In the genomic region with DNA sequence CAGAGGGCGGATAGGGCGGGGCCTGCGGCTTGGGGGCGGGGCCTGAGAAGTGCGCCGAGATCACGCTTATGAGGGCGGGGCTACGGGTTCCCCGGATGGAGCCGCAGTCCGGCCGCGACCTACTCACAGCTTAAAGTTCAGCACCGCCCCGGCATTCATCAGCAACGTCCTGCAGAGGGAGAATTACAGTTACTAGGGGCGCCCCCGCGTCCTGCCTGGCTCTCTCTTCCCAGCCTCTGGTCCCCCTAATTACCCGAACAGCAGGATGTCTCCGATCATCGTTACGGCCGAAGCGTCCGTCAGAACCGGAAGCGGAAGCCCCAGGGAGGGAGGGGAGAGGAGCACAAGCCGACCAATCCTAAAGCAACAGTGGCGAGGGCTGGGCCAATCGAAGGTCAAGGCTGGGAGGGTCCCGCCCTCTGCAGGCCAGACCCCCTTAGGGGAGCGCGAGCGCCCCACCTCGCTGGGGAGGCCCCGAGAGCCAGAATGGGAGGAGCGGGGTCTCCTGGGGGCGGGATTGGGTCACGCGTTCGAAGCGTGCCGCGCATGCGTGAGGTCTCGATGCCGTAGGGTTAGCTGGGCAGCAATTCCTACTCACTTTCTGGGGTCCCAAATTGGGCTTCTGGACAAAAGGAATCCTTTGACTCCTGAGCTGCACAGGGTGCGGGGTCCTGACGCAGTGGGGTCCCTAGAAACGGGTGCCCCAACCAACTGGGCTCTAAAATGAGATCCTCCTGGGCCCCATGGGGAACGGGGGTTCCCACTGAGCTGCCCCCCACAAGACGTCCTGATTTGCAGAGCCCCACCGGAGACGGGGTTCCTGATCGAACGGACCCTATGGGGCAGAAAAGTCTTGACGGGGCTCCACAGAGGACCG, we compare ENCODE assay signal across 8 cellular contexts. TPM values are rescaled to one million over a fixed set of nuclear protein-coding genes. Genes with fewer than 3 reads are reported as not detected.
DNase-seq lines count a peak whose midpoint lies in the region; ATAC-seq, FAIRE-seq and TF ChIP-seq lines count a peak whose summit lies in the region.

A gene (minus strand): TSS at position 313 of the 877 bp plus-strand sequence. CDS start 34 bp downstream, at position 279.

- peak; percentile 79 for ATAC-seq in HG03457 (IDR thresholded peaks at IDR 0.05; ENCODE audit: unreplicated experiment)

- peak within 1 kb of the TSS; percentile 97 for H3K27ac ChIP-seq in cingulate gyrus (ENCODE audit: low read depth, low read length)

- peaks cover 2% of the 10 kb centered on the region; the same call in 1 of the 2 replicates for H3K27me3 ChIP-seq in BJ (ENCODE audit: control insufficient read depth, insufficient read depth, low read length)

- peaks cover 16% of the 10 kb centered on the region for H3K36me3 ChIP-seq in BJ (ENCODE audit: control insufficient read depth, insufficient read depth, low read length)

- CTCF ChIA-PET in BJ (lab: Yijun Ruan, JAX): interaction anchor here (0.7 to 1.5 kb wide), 3 partner anchors 14 to 429 kb away, joined by 3 to 4 read pairs (median 3); no protein-coding TSS in a partner anchor

- POLR2A ChIA-PET in BJ (lab: Charles Lee): interaction anchor here (0.5 to 1.0 kb wide), 4 partner anchors 19 to 346 kb away, joined by 3 to 7 read pairs (median 4); a partner anchor contains a TSS

- FAIRE-seq in GM19239 (lab: Jason Lieb, UNC): peak; percentile 97

- peak within 1 kb of the TSS; percentile 73 for H3K4me3 ChIP-seq in BJ (ENCODE audit: low read depth, low read length)

- DNase-seq in BJ (ENCODE audit: low read depth): peak; percentile 90
- peak; percentile 92 for DNase-seq in GM19239 (ENCODE audit: insufficient read length, low spot score)
- DNase-seq in NCI-H524 treated with DMSO at 0.1 percent for 48 hours (lab: John Stamatoyannopoulos, UW): peak; percentile 94
- DNase-seq in activated CD4-positive, alpha-beta T cell treated with anti-CD3 and anti-CD28 coated beads for 4 hours: peak; percentile 98 to 99
- peak; percentile 97 for DNase-seq in kidney glomerular epithelial cell (lab: John Stamatoyannopoulos, UW)
- peak; percentile 94 to 99 for DNase-seq in stimulated activated CD4-positive, alpha-beta T cell treated with anti-CD3 and anti-CD28 coated beads, Interleukin-1b, Interleukin-23, amount 100 ng/mL, for 1 hour (ENCODE audit: low read depth in 2 of 2)

- peak; percentile 29 for TF ChIP-seq CTCF in BJ (IDR thresholded peaks at IDR 0.05; ENCODE audit: insufficient read depth, low read depth, low read length)

RNA-seq across cellular contexts. Expression of the gene that starts here (rescaled TPM):
- polyA plus RNA-seq in BJ (2011; rRNA removed): 61.4 and 104 TPM in 2 replicates
- polyA minus RNA-seq in BJ (2011; rRNA and poly(A)+ RNA removed): 22.1 and 29.9 TPM in 2 replicates

Comparison
In these comparisons a context has a peak if more than half of its experiments do, and no peak if none do; other contexts are left out.
1. Peak in every context shown above with its lines: DNase-seq, ATAC-seq, H3K4me3 ChIP-seq and H3K27ac ChIP-seq.